Comparison of ENCODE assay signal across 8 cellular contexts in the genomic region with DNA sequence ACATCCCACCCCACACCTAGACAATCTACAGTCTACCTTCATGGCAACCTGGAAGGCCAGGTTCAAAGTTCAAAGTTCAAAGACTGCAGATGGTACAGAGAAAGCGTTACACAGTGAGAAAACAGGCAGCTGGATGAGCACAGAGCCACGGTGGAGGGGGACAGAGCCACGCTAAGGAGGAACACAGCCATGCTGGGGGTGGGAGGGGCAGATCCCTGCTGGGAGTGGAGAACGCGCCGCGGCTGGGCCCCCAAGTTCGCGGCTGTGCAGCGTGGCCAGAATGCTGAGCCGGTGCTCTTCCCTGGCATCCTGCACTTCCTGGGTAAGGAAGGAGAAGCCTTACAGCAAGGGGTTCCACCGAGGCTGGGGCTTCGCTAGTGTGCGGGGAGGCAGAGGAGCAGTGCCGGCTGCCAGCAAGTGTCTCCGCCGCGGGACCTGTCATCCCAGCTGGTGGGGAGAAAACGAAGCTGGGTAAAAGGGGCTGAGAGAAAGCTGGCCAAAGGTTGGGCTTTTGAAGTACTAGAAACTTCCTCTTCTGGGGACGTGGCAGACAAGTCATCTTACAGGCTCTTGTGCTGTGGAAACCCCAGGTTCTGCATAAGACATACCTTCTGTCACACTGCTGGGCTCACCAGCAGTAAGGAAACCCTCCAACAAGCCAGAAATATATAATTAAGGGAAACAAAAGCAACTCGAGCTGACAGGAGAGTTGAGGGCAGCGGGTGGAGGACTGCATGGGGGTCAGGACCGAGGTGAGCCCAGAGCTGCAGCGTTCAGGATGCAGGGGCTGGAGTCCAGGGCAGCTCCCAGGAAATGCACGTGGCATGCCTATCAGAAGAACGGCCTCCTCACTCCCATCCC.
DNase-seq lines count a peak whose midpoint lies in the region; ATAC-seq and TF ChIP-seq lines count a peak whose summit lies in the region.

No MANE protein-coding gene starts in this region.

- peak overlapping the region in 1 of 10 experiments; percentile 26; a peak in 1 of 20 replicates for H3K4me3 ChIP-seq in BLaER1 treated with 17β-estradiol and CSF1 and Interleukin-3, amounts not matched to agents 10 nM and 100 nM
- no peak overlapping the region for H3K4me3 ChIP-seq in body of pancreas

- DNase-seq in NOMO-1 (lab: John Stamatoyannopoulos, UW; ENCODE audit: unreplicated experiment in 2 of 2), result peak; percentile 80 to 90
- peak in 2 of 4 donors; percentile 10 to 21 for DNase-seq in body of pancreas
- DNase-seq in naive B cell, result peak; percentile 41
- DNase-seq in NCI-H510A treated with DMSO at 0.1 percent for 48 hours (lab: John Stamatoyannopoulos, UW), result no peak
- DNase-seq in AG08396 (ENCODE audit: low spot score), result no peak
- DNase-seq in cerebellar cortex (ENCODE audit: low spot score), result no peak

- WGBS in body of pancreas, 2 donors, result 25 to 47% methylated on average over 26 of the region's 26 CpGs

- H3K9me3 Mint-ChIP-seq in naive B cell, result no peaks in the 10 kb centered on the region

- ATAC-seq in body of pancreas, result peak; percentile 35
- ATAC-seq in naive B cell (ENCODE audit: low read depth in 2 of 2), result peak; percentile 92 to 93
- no peak for ATAC-seq in HG02610 (IDR thresholded peaks at IDR 0.05; ENCODE audit: unreplicated experiment)

- TF ChIP-seq POLR2A in body of pancreas (IDR thresholded peaks at IDR 0.05), result no peak

- H3K36me3 Mint-ChIP-seq in naive B cell, result peaks cover 0 to 4% of the 10 kb centered on the region in 2 donors

- H3K27ac Mint-ChIP-seq in naive B cell, result peak overlapping the region in 4 of 6 donors; percentile 29 to 74 (median 38)

- peaks cover 0 to 12% (median 0%) of the 10 kb centered on the region in 11 experiments; a peak in 7 of 22 replicates for H3K9me3 ChIP-seq in BLaER1 treated with 17β-estradiol and CSF1 and Interleukin-3, amounts not matched to agents 10 nM and 100 nM (replicated peaks in 1 of 11)
- no peaks in the 10 kb centered on the region for H3K9me3 ChIP-seq in body of pancreas

- peak overlapping the region in 7 of 11 experiments; percentile 4 to 47 (median 23); a peak in 10 of 22 replicates for H3K9ac ChIP-seq in BLaER1 treated with 17β-estradiol and CSF1 and Interleukin-3, amounts not matched to agents 10 nM and 100 nM

- peak overlapping the region; percentile 65 to 84 (median 78) for H3K4me2 ChIP-seq in BLaER1 treated with 17β-estradiol and CSF1 and Interleukin-3, amounts not matched to agents 10 nM and 100 nM

- H3K27ac ChIP-seq in BLaER1 treated with 17β-estradiol and CSF1 and Interleukin-3, amounts not matched to agents 10 nM and 100 nM, result peak overlapping the region in 2 of 11 experiments; percentile 6 to 23; a peak in 1 of 22 replicates
- H3K27ac ChIP-seq in body of pancreas, result peak overlapping the region in 2 of 4 donors; percentile 9 to 19

- peaks cover 37 to 63% (median 52%) of the 10 kb centered on the region in 10 experiments for H3K4me1 ChIP-seq in BLaER1 treated with 17β-estradiol and CSF1 and Interleukin-3, amounts not matched to agents 10 nM and 100 nM
- peaks cover 27% of the 10 kb centered on the region for H3K4me1 ChIP-seq in body of pancreas

- intact Hi-C loops in body of pancreas (cut with DNase I), result no loop called here

- TF ChIP-seq CTCF in body of pancreas (IDR thresholded peaks at IDR 0.05), result no peak

- H3K27me3 ChIP-seq in BLaER1 treated with 17β-estradiol and CSF1 and Interleukin-3, amounts not matched to agents 10 nM and 100 nM, result no peaks in the 10 kb centered on the region
- H3K27me3 ChIP-seq in body of pancreas, result no peaks in the 10 kb centered on the region

- H3K27me3 Mint-ChIP-seq in naive B cell, result peaks cover 28 to 49% (median 40%) of the 10 kb centered on the region in 3 donors

- H3K36me3 ChIP-seq in BLaER1 treated with 17β-estradiol and CSF1 and Interleukin-3, amounts not matched to agents 10 nM and 100 nM, result peaks cover 0 to 16% (median 12%) of the 10 kb centered on the region in 11 experiments; a peak in 16 of 22 replicates
- no peaks in the 10 kb centered on the region for H3K36me3 ChIP-seq in body of pancreas (replicated peaks in 1 of 2; ENCODE audit: insufficient read depth in 1 of 2, low read depth in 2 of 2)

- H3K4me3 Mint-ChIP-seq in naive B cell, result peak overlapping the region in 7 of 8 donors; percentile 37 to 63 (median 50)

- H3K4me1 Mint-ChIP-seq in naive B cell, result peaks cover 31 to 38% (median 36%) of the 10 kb centered on the region in 3 donors

- peaks cover 58 to 84% (median 70%) of the 10 kb centered on the region in 11 experiments; a peak in 21 of 22 replicates for H4K20me1 ChIP-seq in BLaER1 treated with 17β-estradiol and CSF1 and Interleukin-3, amounts not matched to agents 10 nM and 100 nM

Comparison
In these comparisons a context has a peak if more than half of its experiments do, and no peak if none do; other contexts are left out.
1. DNase-seq: peak in NOMO-1 (2 of 2) and naive B cell (single experiment); none in NCI-H510A treated with DMSO at 0.1 percent for 48 hours (single experiment), AG08396 (single experiment) and cerebellar cortex (single experiment).